Comparison of ENCODE assay signal across 9 cellular contexts in genomic region chrX:149962859-149963757, GRCh38. TPM values are rescaled to one million over a fixed set of nuclear protein-coding genes. Genes with fewer than 3 reads are reported as not detected.
DNase-seq lines count a peak whose midpoint lies in the region; ATAC-seq, FAIRE-seq and TF ChIP-seq lines count a peak whose summit lies in the region.
"Had no signal": no experiment of that assay in that cellular context is flagged by ENCODE, and none has a peak within 500 bp of the region (broad histone marks: within the 10 kb centered on the region; RNA-seq: fewer than 3 reads in every experiment).

No MANE protein-coding gene starts in this region.

- no peak overlapping the region for H3K27ac ChIP-seq in CD4-positive, alpha-beta memory T cell (ENCODE audit: low read depth, low read length)
- H3K27ac ChIP-seq in breast epithelium (no peak overlapping the region), kidney (ENCODE audit: low read depth in 2 of 2, low read length in 2 of 2) (peak overlapping the region in 1 of 2 donors; percentile 47)

- intact Hi-C loops in CD4-positive, alpha-beta memory T cell (cut with micrococcal nuclease): loop anchor here (2.0 kb wide), 2 partner anchors 22 to 754 kb away; no protein-coding TSS in a partner anchor
- intact Hi-C loops in breast epithelium (cut with DNase I; ENCODE audit: low total_unique reads): no loop called here
- intact Hi-C loops in kidney (cut with DNase I): loop anchor here (10.0 kb wide), 1 partner anchor 402 kb away; the partner anchor contains the start of gene MAMLD1

- DNase-seq in CD4-positive, alpha-beta memory T cell: peak in 4 of 5 donors; percentile 2 to 21 (median 12)
- DNase-seq in HK-2 (ENCODE audit: unreplicated experiment) (peak; percentile 40), breast epithelium (ENCODE audit: low spot score in 2 of 2) (peak in 1 of 2 donors; percentile 34), kidney (no peak)
- DNase-seq in stimulated activated naive CD4-positive, alpha-beta T cell treated with Interleukin-2 at 50 U/mL for 16 hours (lab: John Stamatoyannopoulos, UW): peak; percentile 1

- H3K27ac Mint-ChIP-seq in CD4-positive, alpha-beta memory T cell: peak overlapping the region in 2 of 7 donors; percentile 25 to 74

- no peak overlapping the region for H3K4me3 Mint-ChIP-seq in CD4-positive, alpha-beta memory T cell

- CTCF ChIA-PET in CD4-positive, alpha-beta memory T cell (lab: Charles Lee; ENCODE audit: partially characterized antibody): no interaction called here

- H3K9me3 Mint-ChIP-seq in CD4-positive, alpha-beta memory T cell: no peaks in the 10 kb centered on the region

- H3K4me3 ChIP-seq in CD4-positive, alpha-beta memory T cell (ENCODE audit: low read length in 2 of 2): no peak overlapping the region
- H3K4me3 ChIP-seq in breast epithelium: no peak overlapping the region
- no peak overlapping the region for H3K4me3 ChIP-seq in kidney (ENCODE audit: low read length in 2 of 2)

- peaks cover 12 to 26% of the 10 kb centered on the region in 2 donors for H3K36me3 Mint-ChIP-seq in CD4-positive, alpha-beta memory T cell

- no peak for TF ChIP-seq POLR2A in breast epithelium (IDR thresholded peaks at IDR 0.05)

- no peaks in the 10 kb centered on the region for H3K9me3 ChIP-seq in CD4-positive, alpha-beta memory T cell (ENCODE audit: control insufficient read depth in 1 of 2, low read length in 2 of 2)
- H3K9me3 ChIP-seq in breast epithelium: peaks cover 0 to 6% of the 10 kb centered on the region in 2 donors
- H3K9me3 ChIP-seq in kidney (ENCODE audit: control insufficient read depth in 1 of 2, low read length in 2 of 2): no peaks in the 10 kb centered on the region

- TF ChIP-seq CTCF in breast epithelium (IDR thresholded peaks at IDR 0.05) (peak; percentile 55 to 64 (median 59)), kidney (IDR thresholded peaks at IDR 0.05; ENCODE audit: borderline replicate concordance, extremely low read depth, insufficient read depth) (peak; percentile 71)

- no peaks in the 10 kb centered on the region for H3K27me3 ChIP-seq in CD4-positive, alpha-beta memory T cell (ENCODE audit: insufficient read depth, low read length)
- no peaks in the 10 kb centered on the region for H3K27me3 ChIP-seq in breast epithelium

- H3K27me3 Mint-ChIP-seq in CD4-positive, alpha-beta memory T cell: no peaks in the 10 kb centered on the region

- no peaks in the 10 kb centered on the region for H3K4me1 ChIP-seq in CD4-positive, alpha-beta memory T cell (ENCODE audit: insufficient read depth, low read length)
- H3K4me1 ChIP-seq in breast epithelium: no peaks in the 10 kb centered on the region
- no peaks in the 10 kb centered on the region for H3K4me1 ChIP-seq in kidney (ENCODE audit: control insufficient read depth in 1 of 2, insufficient read depth in 1 of 2, low read depth in 1 of 2, low read length in 2 of 2)

- H3K4me1 Mint-ChIP-seq in CD4-positive, alpha-beta memory T cell: no peaks in the 10 kb centered on the region

- H3K36me3 ChIP-seq in CD4-positive, alpha-beta memory T cell (ENCODE audit: insufficient read depth, low read length): no peaks in the 10 kb centered on the region
- H3K36me3 ChIP-seq in breast epithelium (no peaks in the 10 kb centered on the region), kidney (ENCODE audit: control insufficient read depth in 1 of 2, insufficient read depth in 2 of 2, low read length in 2 of 2) (peaks cover 0 to 3% of the 10 kb centered on the region in 2 donors)

- ATAC-seq in GM18511 (IDR thresholded peaks at IDR 0.05; ENCODE audit: unreplicated experiment) (peak; percentile 87), HG02840 (IDR thresholded peaks at IDR 0.05; ENCODE audit: low FRiP score, unreplicated experiment) (no peak)

- peak; percentile 87 for FAIRE-seq in kidney (lab: Jason Lieb, UNC)

- POLR2A ChIA-PET in CD4-positive, alpha-beta memory T cell (lab: Charles Lee; ENCODE audit: partially characterized antibody): no interaction called here

- no peak overlapping the region for H3K9ac ChIP-seq in kidney (ENCODE audit: low read length in 2 of 2)

TF ChIP-seq in PFSK-1, 5 proteins besides CTCF, POLR2A, EP300 and RAD21:
- TF ChIP-seq POLR2AphosphoS5 (IDR thresholded peaks at IDR 0.05; ENCODE audit: low read depth, low read length) (no peak), FOXP2 (optimal IDR thresholded peaks at IDR 0.05; ENCODE audit: borderline replicate concordance, extremely low read depth, extremely low read length, insufficient read depth) (peak; percentile 13)
TF ChIP-seq in PFSK-1: peak in this region for 1.

RNA-seq across cellular contexts. Expression of gene EOLA2, which starts 24.8 kb away (rescaled TPM):
- 10 to 100 TPM; 38.1 to 41.1 TPM for total RNA-seq in CD4-positive, alpha-beta memory T cell
- polyA plus RNA-seq in CD4-positive, alpha-beta memory T cell: 10 to 100 TPM; 22.3 to 38.8 TPM
- polyA plus RNA-seq in PFSK-1 (2012; ENCODE audit: insufficient read length, low read depth): 38.9 TPM
- 10 to 100 TPM; 21.6 to 34.7 (median 32.2) TPM for total RNA-seq in breast epithelium
- total RNA-seq in kidney: 33.7 TPM
- 30.3 TPM for polyA plus RNA-seq in kidney (ENCODE audit: insufficient read depth, low read depth, low replicate concordance)

RNA-seq across cellular contexts. Expression of gene HSFX4, which starts 33.7 kb away (rescaled TPM):
- total RNA-seq in CD4-positive, alpha-beta memory T cell: not detected
- not detected for polyA plus RNA-seq in CD4-positive, alpha-beta memory T cell
- polyA plus RNA-seq in PFSK-1 (2012; ENCODE audit: insufficient read length, low read depth): not detected
- total RNA-seq in breast epithelium (not detected), kidney (not detected)
- not detected for polyA plus RNA-seq in kidney (ENCODE audit: insufficient read depth, low read depth, low replicate concordance)
- total RNA-seq: T-helper 2 cell treated with Interferon-gamma antibody and Interleukin-4, amounts not matched to agents 100 ng/mL and 5 ng/mL, for 36 hours had no signal
